In the genomic region with DNA sequence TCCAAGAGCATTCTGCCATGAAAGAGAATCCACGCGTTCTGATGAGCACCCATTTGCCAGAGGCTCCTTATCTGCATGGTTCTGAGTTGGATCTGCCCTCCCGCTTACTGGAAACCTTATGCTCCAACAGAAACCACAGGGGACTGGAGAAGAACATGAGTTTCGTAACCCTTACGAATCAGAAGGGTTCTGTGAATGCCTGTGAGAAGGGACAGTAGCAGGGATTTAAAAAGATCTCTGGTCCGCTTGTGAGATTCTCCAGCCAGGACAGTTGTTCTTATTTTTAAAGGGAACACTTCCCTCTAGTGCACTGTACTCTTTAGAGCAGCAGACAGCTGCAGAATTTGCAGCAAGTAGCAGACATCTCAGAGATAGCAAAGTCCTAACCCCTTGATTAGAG, we compare ENCODE assay signal across 14 cellular contexts. TPM values are rescaled to one million over a fixed set of nuclear protein-coding genes. Genes with fewer than 3 reads are reported as not detected.
DNase-seq lines count a peak whose midpoint lies in the region; ATAC-seq and TF ChIP-seq lines count a peak whose summit lies in the region.
"Had no signal": no experiment of that assay in that cellular context is flagged by ENCODE, and none has a peak within 500 bp of the region (broad histone marks: within the 10 kb centered on the region; RNA-seq: fewer than 3 reads in every experiment).

No MANE protein-coding gene starts in this region.

- H3K27me3 ChIP-seq in neutrophil (no peaks in the 10 kb centered on the region), H7 (ENCODE audit: control insufficient read depth, insufficient read depth, low read length) (no peaks in the 10 kb centered on the region)

- peak overlapping the region; percentile 35 for H3K27ac ChIP-seq in neutrophil
- H3K27ac ChIP-seq: HL-60 had no signal

- no peaks in the 10 kb centered on the region for H3K4me1 ChIP-seq in neutrophil (ENCODE audit: control insufficient read depth in 1 of 2, insufficient read depth in 1 of 2, low read depth in 1 of 2, low read length in 1 of 2)

- intact Hi-C loops in Right ventricle myocardium inferior (cut with DNase I) (no loop called here), cardiac septum (cut with DNase I) (no loop called here)

- H3K4me3 ChIP-seq in fibroblast of pulmonary artery (replicated peaks; ENCODE audit: low read depth, low read length) = no peak overlapping the region
- H3K4me3 ChIP-seq in neutrophil (ENCODE audit: low read depth in 1 of 2, low read length in 1 of 2) = no peak overlapping the region
- no peak overlapping the region for H3K4me3 ChIP-seq in H7 (ENCODE audit: insufficient read depth, low read depth, low read length)
- H3K4me3 ChIP-seq: skin epidermis had no signal

- ATAC-seq in Right ventricle myocardium inferior = peak; percentile 90
- no peak for ATAC-seq in HG03196 (IDR thresholded peaks at IDR 0.05; ENCODE audit: unreplicated experiment)
- ATAC-seq: activated CD8-positive, alpha-beta memory T cell treated with anti-CD3 and anti-CD28 coated beads, Interleukin-2, amount 10 ng/mL, durations not matched to agents 7 days and 5 days; HCT116 had no signal

- DNase-seq in Right ventricle myocardium inferior (ENCODE audit: missing footprints) (no peak), cardiac septum (ENCODE audit: low spot score) (no peak), fibroblast of pulmonary artery (ENCODE audit: low read depth) (peak; percentile 74), H7 (no peak), hippocampal formation (lab: John Stamatoyannopoulos, UW) (no peak)
- no peak for DNase-seq in stimulated activated CD4-positive, alpha-beta T cell treated with anti-CD3 and anti-CD28 coated beads, Interleukin-2, amount 100 ng/mL, for 24 hours
- DNase-seq: activated CD8-positive, alpha-beta memory T cell treated with anti-CD3 and anti-CD28 coated beads, Interleukin-2, amount 10 ng/mL, durations not matched to agents 7 days and 5 days; COR-L47; SK-N-SH had no signal

- H3K36me3 ChIP-seq in neutrophil (peaks cover 98% of the 10 kb centered on the region), H7 (replicated peaks; ENCODE audit: control insufficient read depth, insufficient read depth, low read length) (no peaks in the 10 kb centered on the region)

- H3K9me3 ChIP-seq in neutrophil = peaks cover 33% of the 10 kb centered on the region
- H3K9me3 ChIP-seq: SK-N-SH had no signal

- no peak for TF ChIP-seq CTCF in fibroblast of pulmonary artery (IDR thresholded peaks at IDR 0.05; ENCODE audit: low read length, missing control alignments)
- no peak for TF ChIP-seq CTCF in neutrophil (IDR thresholded peaks at IDR 0.05)

RNA-seq across cellular contexts. Expression of a gene that starts 22.5 kb away (rescaled TPM):
- total RNA-seq in Right ventricle myocardium inferior (1.8 TPM), cardiac septum (1.5 TPM)
- total RNA-seq in H7 (2014; rRNA removed; shearing (Covaris generic)) = 74.8 and 104 TPM in 2 replicates

Comparison
In these comparisons a context has a peak if more than half of its experiments do, and no peak if none do; other contexts are left out.
1. RNA of a gene that starts 22.5 kb away (total RNA-seq): 74.8 to 104 TPM in H7; 1.8 TPM in Right ventricle myocardium inferior (single experiment) and 1.5 TPM in cardiac septum (single experiment); every median in the first group is over 10 times any median in the second.